ENCODE assay signal across 1 cellular context in the genomic region with DNA sequence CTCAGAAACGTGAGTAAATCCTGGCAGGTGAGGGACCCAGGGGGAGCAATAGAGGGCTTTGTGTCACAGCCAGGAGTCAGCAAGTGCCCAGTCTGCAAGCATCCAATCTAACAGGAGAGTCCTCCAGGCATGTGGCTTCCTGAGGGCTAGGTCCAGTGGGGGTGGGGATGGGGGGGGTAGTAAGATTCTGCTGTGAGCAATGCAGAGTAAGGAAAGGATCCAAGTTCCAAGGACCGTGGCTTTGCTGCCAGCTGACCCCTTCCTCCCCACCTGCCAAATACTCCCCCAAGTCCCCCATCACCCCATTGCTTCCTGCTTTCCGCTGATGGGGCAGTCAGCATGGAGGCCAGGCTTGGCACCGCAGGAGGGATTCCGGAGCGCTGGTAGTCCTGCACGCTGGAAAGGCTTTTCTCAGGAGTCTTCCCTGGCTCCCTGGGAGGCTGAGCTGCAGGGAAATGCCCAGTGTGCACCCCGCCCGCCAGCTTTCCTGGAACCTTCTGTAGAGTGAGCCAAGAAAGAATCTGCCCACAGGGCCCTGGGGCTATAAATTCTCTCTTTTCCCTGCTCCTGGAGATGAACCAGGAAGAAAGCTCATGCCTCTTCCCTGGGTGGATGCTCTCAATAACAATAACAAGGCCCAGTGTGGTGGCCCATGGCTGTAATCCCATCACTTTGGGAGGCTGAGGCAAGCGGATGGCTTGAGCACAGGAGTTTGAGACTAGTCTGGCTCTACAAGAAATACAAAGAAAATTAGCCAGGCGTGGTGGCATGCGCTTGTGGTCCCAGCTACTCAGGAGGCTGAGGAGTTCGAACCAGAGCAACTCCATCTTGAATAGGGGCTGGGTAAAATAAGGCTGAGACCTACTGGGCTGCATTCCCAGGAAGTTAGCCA.
TF ChIP-seq lines count a peak whose summit lies in the region.

No MANE protein-coding gene starts in this region.

TF ChIP-seq in K562, 482 proteins besides CTCF, POLR2A, EP300 and RAD21 (continued from another document and continues in another):
- TF ChIP-seq ZEB2 (IDR thresholded peaks at IDR 0.05) (no peak), ZNF354B (CRISPR knock-in tag; IDR thresholded peaks at IDR 0.05) (no peak), ZKSCAN8 (CRISPR knock-in tag; IDR thresholded peaks at IDR 0.05) (peak; percentile 68; the same call in 1 of the 2 replicates), SMARCE1 (IDR thresholded peaks at IDR 0.05) (no peak), DACH1 (IDR thresholded peaks at IDR 0.05; ENCODE audit: partially characterized antibody) (no peak), TCF7L2 (IDR thresholded peaks at IDR 0.05; ENCODE audit: low read depth, low read length) (no peak), ZFPM2 (CRISPR knock-in tag; IDR thresholded peaks at IDR 0.05) (no peak), GABPB2 (CRISPR knock-in tag; conservative IDR thresholded peaks at IDR 0.05) (no peak), MXI1 (IDR thresholded peaks at IDR 0.05; ENCODE audit: low read depth, low read length) (no peak), NELFE (IDR thresholded peaks at IDR 0.05; ENCODE audit: insufficient read depth, insufficient read length) (no peak), MAZ (CRISPR knock-in tag; conservative IDR thresholded peaks at IDR 0.05 in 1 of 2, IDR thresholded peaks at IDR 0.05 in 1 of 2) (peak in 1 of 2 experiments; percentile 66; a peak in 1 of 4 replicates), SIX5 (IDR thresholded peaks at IDR 0.05; ENCODE audit: borderline replicate concordance in 1 of 2, insufficient read depth in 1 of 2, low read depth in 1 of 2, low read length in 2 of 2) (no peak), SETDB1 (IDR thresholded peaks at IDR 0.05; ENCODE audit: low read length) (no peak), JUND (IDR thresholded peaks at IDR 0.05; ENCODE audit: borderline replicate concordance, low read depth, low read length) (no peak), JUND (tag; IDR thresholded peaks at IDR 0.05; ENCODE audit: borderline replicate concordance, low read depth, low read length) (peak; percentile 51; the same call in 2 of the 3 replicates), ZNF583 (CRISPR knock-in tag; IDR thresholded peaks at IDR 0.05) (peak; percentile 96), ZNF586 (CRISPR knock-in tag; conservative IDR thresholded peaks at IDR 0.05) (0 out of 2 replicates have a peak, but pooled peaks have one; percentile 47), ILF3 (IDR thresholded peaks at IDR 0.05; ENCODE audit: borderline replicate concordance) (no peak), XRCC3 (IDR thresholded peaks at IDR 0.05) (no peak), SAFB2 (IDR thresholded peaks at IDR 0.05; ENCODE audit: borderline replicate concordance, low read depth, low read length, severe bottlenecking) (no peak), HNRNPLL (IDR thresholded peaks at IDR 0.05; ENCODE audit: low read depth, low read length, poor library complexity, severe bottlenecking) (no peak), MTA1 (IDR thresholded peaks at IDR 0.05; ENCODE audit: borderline replicate concordance) (no peak), MEF2D (tag; conservative IDR thresholded peaks at IDR 0.05; ENCODE audit: low read depth) (peak; percentile 89), PHF20 (IDR thresholded peaks at IDR 0.05; ENCODE audit: partially characterized antibody) (no peak), TEAD4 (IDR thresholded peaks at IDR 0.05; ENCODE audit: low read length) (no peak), TEAD4 (CRISPR knock-in tag; IDR thresholded peaks at IDR 0.05; ENCODE audit: borderline replicate concordance) (no peak), HMG20A (CRISPR knock-in tag; conservative IDR thresholded peaks at IDR 0.05) (no peak), SAFB (IDR thresholded peaks at IDR 0.05; ENCODE audit: borderline replicate concordance, low read depth, low read length) (no peak), LCOR (CRISPR knock-in tag; IDR thresholded peaks at IDR 0.05) (no peak)
- TF ChIP-seq, protein P1, sequence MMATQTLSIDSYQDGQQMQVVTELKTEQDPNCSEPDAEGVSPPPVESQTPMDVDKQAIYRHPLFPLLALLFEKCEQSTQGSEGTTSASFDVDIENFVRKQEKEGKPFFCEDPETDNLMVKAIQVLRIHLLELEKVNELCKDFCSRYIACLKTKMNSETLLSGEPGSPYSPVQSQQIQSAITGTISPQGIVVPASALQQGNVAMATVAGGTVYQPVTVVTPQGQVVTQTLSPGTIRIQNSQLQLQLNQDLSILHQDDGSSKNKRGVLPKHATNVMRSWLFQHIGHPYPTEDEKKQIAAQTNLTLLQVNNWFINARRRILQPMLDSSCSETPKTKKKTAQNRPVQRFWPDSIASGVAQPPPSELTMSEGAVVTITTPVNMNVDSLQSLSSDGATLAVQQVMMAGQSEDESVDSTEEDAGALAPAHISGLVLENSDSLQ (IDR thresholded peaks at IDR 0.05) = no peak
- TF ChIP-seq, protein P2, sequence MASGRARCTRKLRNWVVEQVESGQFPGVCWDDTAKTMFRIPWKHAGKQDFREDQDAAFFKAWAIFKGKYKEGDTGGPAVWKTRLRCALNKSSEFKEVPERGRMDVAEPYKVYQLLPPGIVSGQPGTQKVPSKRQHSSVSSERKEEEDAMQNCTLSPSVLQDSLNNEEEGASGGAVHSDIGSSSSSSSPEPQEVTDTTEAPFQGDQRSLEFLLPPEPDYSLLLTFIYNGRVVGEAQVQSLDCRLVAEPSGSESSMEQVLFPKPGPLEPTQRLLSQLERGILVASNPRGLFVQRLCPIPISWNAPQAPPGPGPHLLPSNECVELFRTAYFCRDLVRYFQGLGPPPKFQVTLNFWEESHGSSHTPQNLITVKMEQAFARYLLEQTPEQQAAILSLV (tag; IDR thresholded peaks at IDR 0.05) = peak; percentile 74
- TF ChIP-seq, protein P3, sequence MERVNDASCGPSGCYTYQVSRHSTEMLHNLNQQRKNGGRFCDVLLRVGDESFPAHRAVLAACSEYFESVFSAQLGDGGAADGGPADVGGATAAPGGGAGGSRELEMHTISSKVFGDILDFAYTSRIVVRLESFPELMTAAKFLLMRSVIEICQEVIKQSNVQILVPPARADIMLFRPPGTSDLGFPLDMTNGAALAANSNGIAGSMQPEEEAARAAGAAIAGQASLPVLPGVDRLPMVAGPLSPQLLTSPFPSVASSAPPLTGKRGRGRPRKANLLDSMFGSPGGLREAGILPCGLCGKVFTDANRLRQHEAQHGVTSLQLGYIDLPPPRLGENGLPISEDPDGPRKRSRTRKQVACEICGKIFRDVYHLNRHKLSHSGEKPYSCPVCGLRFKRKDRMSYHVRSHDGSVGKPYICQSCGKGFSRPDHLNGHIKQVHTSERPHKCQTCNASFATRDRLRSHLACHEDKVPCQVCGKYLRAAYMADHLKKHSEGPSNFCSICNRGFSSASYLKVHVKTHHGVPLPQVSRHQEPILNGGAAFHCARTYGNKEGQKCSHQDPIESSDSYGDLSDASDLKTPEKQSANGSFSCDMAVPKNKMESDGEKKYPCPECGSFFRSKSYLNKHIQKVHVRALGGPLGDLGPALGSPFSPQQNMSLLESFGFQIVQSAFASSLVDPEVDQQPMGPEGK (CRISPR knock-in tag; IDR thresholded peaks at IDR 0.05; ENCODE audit: borderline replicate concordance) = no peak
- TF ChIP-seq, protein P4, sequence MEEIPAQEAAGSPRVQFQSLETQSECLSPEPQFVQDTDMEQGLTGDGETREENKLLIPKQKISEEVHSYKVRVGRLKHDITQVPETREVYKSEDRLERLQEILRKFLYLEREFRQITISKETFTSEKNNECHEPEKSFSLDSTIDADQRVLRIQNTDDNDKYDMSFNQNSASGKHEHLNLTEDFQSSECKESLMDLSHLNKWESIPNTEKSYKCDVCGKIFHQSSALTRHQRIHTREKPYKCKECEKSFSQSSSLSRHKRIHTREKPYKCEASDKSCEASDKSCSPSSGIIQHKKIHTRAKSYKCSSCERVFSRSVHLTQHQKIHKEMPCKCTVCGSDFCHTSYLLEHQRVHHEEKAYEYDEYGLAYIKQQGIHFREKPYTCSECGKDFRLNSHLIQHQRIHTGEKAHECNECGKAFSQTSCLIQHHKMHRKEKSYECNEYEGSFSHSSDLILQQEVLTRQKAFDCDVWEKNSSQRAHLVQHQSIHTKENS (CRISPR knock-in tag; IDR thresholded peaks at IDR 0.05) = no peak
- TF ChIP-seq, protein P5, sequence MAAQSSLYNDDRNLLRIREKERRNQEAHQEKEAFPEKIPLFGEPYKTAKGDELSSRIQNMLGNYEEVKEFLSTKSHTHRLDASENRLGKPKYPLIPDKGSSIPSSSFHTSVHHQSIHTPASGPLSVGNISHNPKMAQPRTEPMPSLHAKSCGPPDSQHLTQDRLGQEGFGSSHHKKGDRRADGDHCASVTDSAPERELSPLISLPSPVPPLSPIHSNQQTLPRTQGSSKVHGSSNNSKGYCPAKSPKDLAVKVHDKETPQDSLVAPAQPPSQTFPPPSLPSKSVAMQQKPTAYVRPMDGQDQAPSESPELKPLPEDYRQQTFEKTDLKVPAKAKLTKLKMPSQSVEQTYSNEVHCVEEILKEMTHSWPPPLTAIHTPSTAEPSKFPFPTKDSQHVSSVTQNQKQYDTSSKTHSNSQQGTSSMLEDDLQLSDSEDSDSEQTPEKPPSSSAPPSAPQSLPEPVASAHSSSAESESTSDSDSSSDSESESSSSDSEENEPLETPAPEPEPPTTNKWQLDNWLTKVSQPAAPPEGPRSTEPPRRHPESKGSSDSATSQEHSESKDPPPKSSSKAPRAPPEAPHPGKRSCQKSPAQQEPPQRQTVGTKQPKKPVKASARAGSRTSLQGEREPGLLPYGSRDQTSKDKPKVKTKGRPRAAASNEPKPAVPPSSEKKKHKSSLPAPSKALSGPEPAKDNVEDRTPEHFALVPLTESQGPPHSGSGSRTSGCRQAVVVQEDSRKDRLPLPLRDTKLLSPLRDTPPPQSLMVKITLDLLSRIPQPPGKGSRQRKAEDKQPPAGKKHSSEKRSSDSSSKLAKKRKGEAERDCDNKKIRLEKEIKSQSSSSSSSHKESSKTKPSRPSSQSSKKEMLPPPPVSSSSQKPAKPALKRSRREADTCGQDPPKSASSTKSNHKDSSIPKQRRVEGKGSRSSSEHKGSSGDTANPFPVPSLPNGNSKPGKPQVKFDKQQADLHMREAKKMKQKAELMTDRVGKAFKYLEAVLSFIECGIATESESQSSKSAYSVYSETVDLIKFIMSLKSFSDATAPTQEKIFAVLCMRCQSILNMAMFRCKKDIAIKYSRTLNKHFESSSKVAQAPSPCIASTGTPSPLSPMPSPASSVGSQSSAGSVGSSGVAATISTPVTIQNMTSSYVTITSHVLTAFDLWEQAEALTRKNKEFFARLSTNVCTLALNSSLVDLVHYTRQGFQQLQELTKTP (IDR thresholded peaks at IDR 0.05; ENCODE audit: low read depth in 1 of 2, partially characterized antibody in 2 of 2) = no peak
- TF ChIP-seq, protein P6, sequence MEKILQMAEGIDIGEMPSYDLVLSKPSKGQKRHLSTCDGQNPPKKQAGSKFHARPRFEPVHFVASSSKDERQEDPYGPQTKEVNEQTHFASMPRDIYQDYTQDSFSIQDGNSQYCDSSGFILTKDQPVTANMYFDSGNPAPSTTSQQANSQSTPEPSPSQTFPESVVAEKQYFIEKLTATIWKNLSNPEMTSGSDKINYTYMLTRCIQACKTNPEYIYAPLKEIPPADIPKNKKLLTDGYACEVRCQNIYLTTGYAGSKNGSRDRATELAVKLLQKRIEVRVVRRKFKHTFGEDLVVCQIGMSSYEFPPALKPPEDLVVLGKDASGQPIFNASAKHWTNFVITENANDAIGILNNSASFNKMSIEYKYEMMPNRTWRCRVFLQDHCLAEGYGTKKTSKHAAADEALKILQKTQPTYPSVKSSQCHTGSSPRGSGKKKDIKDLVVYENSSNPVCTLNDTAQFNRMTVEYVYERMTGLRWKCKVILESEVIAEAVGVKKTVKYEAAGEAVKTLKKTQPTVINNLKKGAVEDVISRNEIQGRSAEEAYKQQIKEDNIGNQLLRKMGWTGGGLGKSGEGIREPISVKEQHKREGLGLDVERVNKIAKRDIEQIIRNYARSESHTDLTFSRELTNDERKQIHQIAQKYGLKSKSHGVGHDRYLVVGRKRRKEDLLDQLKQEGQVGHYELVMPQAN (IDR thresholded peaks at IDR 0.05; ENCODE audit: borderline replicate concordance) = no peak
- TF ChIP-seq, protein P7, sequence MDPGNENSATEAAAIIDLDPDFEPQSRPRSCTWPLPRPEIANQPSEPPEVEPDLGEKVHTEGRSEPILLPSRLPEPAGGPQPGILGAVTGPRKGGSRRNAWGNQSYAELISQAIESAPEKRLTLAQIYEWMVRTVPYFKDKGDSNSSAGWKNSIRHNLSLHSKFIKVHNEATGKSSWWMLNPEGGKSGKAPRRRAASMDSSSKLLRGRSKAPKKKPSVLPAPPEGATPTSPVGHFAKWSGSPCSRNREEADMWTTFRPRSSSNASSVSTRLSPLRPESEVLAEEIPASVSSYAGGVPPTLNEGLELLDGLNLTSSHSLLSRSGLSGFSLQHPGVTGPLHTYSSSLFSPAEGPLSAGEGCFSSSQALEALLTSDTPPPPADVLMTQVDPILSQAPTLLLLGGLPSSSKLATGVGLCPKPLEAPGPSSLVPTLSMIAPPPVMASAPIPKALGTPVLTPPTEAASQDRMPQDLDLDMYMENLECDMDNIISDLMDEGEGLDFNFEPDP (CRISPR knock-in tag; IDR thresholded peaks at IDR 0.05) = peak; percentile 80; the same call in 1 of the 2 replicates
- TF ChIP-seq, protein P8, sequence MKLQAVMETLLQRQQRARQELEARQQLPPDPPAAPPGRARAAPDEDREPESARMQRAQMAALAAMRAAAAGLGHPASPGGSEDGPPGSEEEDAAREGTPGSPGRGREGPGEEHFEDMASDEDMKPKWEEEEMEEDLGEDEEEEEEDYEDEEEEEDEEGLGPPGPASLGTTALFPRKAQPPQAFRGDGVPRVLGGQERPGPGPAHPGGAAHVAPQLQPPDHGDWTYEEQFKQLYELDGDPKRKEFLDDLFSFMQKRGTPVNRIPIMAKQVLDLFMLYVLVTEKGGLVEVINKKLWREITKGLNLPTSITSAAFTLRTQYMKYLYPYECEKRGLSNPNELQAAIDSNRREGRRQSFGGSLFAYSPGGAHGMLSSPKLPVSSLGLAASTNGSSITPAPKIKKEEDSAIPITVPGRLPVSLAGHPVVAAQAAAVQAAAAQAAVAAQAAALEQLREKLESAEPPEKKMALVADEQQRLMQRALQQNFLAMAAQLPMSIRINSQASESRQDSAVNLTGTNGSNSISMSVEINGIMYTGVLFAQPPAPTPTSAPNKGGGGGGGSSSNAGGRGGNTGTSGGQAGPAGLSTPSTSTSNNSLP (IDR thresholded peaks at IDR 0.05; ENCODE audit: borderline replicate concordance, low read depth, low read length) = no peak
- TF ChIP-seq, protein P9, sequence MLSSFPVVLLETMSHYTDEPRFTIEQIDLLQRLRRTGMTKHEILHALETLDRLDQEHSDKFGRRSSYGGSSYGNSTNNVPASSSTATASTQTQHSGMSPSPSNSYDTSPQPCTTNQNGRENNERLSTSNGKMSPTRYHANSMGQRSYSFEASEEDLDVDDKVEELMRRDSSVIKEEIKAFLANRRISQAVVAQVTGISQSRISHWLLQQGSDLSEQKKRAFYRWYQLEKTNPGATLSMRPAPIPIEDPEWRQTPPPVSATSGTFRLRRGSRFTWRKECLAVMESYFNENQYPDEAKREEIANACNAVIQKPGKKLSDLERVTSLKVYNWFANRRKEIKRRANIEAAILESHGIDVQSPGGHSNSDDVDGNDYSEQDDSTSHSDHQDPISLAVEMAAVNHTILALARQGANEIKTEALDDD (IDR thresholded peaks at IDR 0.05) = no peak
